In the genomic region with DNA sequence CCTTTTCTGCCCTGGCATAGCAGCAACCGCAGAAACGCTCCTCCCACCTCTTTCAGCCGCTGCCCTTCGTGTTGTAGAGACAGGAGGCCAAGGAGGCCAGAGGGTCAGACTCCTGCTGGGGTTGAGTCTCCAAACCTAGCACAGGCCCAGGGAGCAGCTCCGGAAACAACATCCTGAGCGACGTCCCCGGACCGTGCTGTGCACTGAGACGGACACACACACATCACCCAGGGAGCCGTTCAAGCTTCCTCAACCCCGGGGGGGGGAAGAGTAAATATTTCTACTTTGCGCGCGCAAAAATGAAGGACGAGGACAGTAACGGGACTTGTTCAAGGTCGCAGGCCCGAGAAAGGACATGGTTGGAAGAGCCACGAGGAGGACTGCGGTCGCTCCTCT, we compare ENCODE assay signal across 1 cellular context.
A peak's percentile ranks its signal among the peaks of the same experiment; 100 is the strongest.
TF ChIP-seq lines count a peak whose summit lies in the region.

No MANE protein-coding gene starts in this region.

TF ChIP-seq in HepG2, 621 proteins besides CTCF, POLR2A, EP300 and RAD21 (continued from another document and continues in another):
- TF ChIP-seq ZNF703 (CRISPR knock-in tag; IDR thresholded peaks at IDR 0.05; ENCODE audit: borderline replicate concordance) = 0 out of 2 replicates have a peak, but pooled peaks have one; percentile 59
- TF ChIP-seq, protein P1, sequence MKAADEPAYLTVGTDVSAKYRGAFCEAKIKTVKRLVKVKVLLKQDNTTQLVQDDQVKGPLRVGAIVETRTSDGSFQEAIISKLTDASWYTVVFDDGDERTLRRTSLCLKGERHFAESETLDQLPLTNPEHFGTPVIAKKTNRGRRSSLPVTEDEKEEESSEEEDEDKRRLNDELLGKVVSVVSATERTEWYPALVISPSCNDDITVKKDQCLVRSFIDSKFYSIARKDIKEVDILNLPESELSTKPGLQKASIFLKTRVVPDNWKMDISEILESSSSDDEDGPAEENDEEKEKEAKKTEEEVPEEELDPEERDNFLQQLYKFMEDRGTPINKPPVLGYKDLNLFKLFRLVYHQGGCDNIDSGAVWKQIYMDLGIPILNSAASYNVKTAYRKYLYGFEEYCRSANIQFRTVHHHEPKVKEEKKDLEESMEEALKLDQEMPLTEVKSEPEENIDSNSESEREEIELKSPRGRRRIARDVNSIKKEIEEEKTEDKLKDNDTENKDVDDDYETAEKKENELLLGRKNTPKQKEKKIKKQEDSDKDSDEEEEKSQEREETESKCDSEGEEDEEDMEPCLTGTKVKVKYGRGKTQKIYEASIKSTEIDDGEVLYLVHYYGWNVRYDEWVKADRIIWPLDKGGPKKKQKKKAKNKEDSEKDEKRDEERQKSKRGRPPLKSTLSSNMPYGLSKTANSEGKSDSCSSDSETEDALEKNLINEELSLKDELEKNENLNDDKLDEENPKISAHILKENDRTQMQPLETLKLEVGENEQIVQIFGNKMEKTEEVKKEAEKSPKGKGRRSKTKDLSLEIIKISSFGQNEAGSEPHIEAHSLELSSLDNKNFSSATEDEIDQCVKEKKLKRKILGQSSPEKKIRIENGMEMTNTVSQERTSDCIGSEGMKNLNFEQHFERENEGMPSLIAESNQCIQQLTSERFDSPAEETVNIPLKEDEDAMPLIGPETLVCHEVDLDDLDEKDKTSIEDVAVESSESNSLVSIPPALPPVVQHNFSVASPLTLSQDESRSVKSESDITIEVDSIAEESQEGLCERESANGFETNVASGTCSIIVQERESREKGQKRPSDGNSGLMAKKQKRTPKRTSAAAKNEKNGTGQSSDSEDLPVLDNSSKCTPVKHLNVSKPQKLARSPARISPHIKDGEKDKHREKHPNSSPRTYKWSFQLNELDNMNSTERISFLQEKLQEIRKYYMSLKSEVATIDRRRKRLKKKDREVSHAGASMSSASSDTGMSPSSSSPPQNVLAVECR (CRISPR knock-in tag; IDR thresholded peaks at IDR 0.05; ENCODE audit: borderline replicate concordance) = no peak
- TF ChIP-seq, protein P2, sequence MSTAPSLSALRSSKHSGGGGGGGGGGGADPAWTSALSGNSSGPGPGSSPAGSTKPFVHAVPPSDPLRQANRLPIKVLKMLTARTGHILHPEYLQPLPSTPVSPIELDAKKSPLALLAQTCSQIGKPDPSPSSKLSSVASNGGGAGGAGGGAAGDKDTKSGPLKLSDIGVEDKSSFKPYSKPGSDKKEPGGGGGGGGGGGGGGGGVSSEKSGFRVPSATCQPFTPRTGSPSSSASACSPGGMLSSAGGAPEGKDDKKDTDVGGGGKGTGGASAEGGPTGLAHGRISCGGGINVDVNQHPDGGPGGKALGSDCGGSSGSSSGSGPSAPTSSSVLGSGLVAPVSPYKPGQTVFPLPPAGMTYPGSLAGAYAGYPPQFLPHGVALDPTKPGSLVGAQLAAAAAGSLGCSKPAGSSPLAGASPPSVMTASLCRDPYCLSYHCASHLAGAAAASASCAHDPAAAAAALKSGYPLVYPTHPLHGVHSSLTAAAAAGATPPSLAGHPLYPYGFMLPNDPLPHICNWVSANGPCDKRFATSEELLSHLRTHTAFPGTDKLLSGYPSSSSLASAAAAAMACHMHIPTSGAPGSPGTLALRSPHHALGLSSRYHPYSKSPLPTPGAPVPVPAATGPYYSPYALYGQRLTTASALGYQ (CRISPR knock-in tag; IDR thresholded peaks at IDR 0.05) = no peak
- TF ChIP-seq ZNF510 (CRISPR knock-in tag; IDR thresholded peaks at IDR 0.05; ENCODE audit: low read depth) = peak; percentile 75; the same call in 1 of the 2 replicates
- TF ChIP-seq, protein P3, sequence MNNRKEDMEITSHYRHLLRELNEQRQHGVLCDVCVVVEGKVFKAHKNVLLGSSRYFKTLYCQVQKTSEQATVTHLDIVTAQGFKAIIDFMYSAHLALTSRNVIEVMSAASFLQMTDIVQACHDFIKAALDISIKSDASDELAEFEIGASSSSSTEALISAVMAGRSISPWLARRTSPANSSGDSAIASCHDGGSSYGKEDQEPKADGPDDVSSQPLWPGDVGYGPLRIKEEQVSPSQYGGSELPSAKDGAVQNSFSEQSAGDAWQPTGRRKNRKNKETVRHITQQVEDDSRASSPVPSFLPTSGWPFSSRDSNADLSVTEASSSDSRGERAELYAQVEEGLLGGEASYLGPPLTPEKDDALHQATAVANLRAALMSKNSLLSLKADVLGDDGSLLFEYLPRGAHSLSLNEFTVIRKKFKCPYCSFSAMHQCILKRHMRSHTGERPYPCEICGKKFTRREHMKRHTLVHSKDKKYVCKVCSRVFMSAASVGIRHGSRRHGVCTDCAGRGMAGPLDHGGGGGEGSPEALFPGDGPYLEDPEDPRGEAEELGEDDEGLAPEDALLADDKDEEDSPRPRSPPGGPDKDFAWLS (CRISPR knock-in tag; IDR thresholded peaks at IDR 0.05; ENCODE audit: borderline replicate concordance) = no peak
- TF ChIP-seq, protein P4, sequence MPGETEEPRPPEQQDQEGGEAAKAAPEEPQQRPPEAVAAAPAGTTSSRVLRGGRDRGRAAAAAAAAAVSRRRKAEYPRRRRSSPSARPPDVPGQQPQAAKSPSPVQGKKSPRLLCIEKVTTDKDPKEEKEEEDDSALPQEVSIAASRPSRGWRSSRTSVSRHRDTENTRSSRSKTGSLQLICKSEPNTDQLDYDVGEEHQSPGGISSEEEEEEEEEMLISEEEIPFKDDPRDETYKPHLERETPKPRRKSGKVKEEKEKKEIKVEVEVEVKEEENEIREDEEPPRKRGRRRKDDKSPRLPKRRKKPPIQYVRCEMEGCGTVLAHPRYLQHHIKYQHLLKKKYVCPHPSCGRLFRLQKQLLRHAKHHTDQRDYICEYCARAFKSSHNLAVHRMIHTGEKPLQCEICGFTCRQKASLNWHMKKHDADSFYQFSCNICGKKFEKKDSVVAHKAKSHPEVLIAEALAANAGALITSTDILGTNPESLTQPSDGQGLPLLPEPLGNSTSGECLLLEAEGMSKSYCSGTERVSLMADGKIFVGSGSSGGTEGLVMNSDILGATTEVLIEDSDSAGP (CRISPR knock-in tag; IDR thresholded peaks at IDR 0.05; ENCODE audit: borderline replicate concordance) = no peak
- TF ChIP-seq, protein P5, sequence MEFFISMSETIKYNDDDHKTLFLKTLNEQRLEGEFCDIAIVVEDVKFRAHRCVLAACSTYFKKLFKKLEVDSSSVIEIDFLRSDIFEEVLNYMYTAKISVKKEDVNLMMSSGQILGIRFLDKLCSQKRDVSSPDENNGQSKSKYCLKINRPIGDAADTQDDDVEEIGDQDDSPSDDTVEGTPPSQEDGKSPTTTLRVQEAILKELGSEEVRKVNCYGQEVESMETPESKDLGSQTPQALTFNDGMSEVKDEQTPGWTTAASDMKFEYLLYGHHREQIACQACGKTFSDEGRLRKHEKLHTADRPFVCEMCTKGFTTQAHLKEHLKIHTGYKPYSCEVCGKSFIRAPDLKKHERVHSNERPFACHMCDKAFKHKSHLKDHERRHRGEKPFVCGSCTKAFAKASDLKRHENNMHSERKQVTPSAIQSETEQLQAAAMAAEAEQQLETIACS (CRISPR knock-in tag; IDR thresholded peaks at IDR 0.05) = no peak
- no peak for TF ChIP-seq ZMYM3 (CRISPR knock-in tag; IDR thresholded peaks at IDR 0.05)
- TF ChIP-seq, protein P6, sequence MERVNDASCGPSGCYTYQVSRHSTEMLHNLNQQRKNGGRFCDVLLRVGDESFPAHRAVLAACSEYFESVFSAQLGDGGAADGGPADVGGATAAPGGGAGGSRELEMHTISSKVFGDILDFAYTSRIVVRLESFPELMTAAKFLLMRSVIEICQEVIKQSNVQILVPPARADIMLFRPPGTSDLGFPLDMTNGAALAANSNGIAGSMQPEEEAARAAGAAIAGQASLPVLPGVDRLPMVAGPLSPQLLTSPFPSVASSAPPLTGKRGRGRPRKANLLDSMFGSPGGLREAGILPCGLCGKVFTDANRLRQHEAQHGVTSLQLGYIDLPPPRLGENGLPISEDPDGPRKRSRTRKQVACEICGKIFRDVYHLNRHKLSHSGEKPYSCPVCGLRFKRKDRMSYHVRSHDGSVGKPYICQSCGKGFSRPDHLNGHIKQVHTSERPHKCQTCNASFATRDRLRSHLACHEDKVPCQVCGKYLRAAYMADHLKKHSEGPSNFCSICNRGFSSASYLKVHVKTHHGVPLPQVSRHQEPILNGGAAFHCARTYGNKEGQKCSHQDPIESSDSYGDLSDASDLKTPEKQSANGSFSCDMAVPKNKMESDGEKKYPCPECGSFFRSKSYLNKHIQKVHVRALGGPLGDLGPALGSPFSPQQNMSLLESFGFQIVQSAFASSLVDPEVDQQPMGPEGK (CRISPR knock-in tag; IDR thresholded peaks at IDR 0.05) = peak; percentile 31; the same call in 1 of the 2 replicates
- no peak for TF ChIP-seq HNRNPL (IDR thresholded peaks at IDR 0.05; ENCODE audit: low read depth, low read length)
- TF ChIP-seq, protein P7, sequence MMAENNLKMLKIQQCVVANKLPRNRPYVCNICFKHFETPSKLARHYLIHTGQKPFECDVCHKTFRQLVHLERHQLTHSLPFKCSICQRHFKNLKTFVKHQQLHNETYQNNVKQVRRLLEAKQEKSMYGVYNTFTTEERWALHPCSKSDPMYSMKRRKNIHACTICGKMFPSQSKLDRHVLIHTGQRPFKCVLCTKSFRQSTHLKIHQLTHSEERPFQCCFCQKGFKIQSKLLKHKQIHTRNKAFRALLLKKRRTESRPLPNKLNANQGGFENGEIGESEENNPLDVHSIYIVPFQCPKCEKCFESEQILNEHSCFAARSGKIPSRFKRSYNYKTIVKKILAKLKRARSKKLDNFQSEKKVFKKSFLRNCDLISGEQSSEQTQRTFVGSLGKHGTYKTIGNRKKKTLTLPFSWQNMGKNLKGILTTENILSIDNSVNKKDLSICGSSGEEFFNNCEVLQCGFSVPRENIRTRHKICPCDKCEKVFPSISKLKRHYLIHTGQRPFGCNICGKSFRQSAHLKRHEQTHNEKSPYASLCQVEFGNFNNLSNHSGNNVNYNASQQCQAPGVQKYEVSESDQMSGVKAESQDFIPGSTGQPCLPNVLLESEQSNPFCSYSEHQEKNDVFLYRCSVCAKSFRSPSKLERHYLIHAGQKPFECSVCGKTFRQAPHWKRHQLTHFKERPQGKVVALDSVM (CRISPR knock-in tag; IDR thresholded peaks at IDR 0.05) = peak; percentile 86
- no peak for TF ChIP-seq ZNF292 (CRISPR knock-in tag; IDR thresholded peaks at IDR 0.05; ENCODE audit: borderline replicate concordance, low read depth)
- no peak for TF ChIP-seq SIN3A (IDR thresholded peaks at IDR 0.05; ENCODE audit: borderline replicate concordance, low read depth, low read length)
- no peak for TF ChIP-seq ZNF558 (CRISPR knock-in tag; IDR thresholded peaks at IDR 0.05; ENCODE audit: borderline replicate concordance)
- TF ChIP-seq, protein P8, sequence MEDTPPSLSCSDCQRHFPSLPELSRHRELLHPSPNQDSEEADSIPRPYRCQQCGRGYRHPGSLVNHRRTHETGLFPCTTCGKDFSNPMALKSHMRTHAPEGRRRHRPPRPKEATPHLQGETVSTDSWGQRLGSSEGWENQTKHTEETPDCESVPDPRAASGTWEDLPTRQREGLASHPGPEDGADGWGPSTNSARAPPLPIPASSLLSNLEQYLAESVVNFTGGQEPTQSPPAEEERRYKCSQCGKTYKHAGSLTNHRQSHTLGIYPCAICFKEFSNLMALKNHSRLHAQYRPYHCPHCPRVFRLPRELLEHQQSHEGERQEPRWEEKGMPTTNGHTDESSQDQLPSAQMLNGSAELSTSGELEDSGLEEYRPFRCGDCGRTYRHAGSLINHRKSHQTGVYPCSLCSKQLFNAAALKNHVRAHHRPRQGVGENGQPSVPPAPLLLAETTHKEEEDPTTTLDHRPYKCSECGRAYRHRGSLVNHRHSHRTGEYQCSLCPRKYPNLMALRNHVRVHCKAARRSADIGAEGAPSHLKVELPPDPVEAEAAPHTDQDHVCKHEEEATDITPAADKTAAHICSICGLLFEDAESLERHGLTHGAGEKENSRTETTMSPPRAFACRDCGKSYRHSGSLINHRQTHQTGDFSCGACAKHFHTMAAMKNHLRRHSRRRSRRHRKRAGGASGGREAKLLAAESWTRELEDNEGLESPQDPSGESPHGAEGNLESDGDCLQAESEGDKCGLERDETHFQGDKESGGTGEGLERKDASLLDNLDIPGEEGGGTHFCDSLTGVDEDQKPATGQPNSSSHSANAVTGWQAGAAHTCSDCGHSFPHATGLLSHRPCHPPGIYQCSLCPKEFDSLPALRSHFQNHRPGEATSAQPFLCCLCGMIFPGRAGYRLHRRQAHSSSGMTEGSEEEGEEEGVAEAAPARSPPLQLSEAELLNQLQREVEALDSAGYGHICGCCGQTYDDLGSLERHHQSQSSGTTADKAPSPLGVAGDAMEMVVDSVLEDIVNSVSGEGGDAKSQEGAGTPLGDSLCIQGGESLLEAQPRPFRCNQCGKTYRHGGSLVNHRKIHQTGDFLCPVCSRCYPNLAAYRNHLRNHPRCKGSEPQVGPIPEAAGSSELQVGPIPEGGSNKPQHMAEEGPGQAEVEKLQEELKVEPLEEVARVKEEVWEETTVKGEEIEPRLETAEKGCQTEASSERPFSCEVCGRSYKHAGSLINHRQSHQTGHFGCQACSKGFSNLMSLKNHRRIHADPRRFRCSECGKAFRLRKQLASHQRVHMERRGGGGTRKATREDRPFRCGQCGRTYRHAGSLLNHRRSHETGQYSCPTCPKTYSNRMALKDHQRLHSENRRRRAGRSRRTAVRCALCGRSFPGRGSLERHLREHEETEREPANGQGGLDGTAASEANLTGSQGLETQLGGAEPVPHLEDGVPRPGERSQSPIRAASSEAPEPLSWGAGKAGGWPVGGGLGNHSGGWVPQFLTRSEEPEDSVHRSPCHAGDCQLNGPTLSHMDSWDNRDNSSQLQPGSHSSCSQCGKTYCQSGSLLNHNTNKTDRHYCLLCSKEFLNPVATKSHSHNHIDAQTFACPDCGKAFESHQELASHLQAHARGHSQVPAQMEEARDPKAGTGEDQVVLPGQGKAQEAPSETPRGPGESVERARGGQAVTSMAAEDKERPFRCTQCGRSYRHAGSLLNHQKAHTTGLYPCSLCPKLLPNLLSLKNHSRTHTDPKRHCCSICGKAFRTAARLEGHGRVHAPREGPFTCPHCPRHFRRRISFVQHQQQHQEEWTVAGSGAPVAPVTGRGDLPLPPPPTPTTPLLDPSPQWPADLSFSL (CRISPR knock-in tag; IDR thresholded peaks at IDR 0.05) = no peak
- TF ChIP-seq, protein P9, sequence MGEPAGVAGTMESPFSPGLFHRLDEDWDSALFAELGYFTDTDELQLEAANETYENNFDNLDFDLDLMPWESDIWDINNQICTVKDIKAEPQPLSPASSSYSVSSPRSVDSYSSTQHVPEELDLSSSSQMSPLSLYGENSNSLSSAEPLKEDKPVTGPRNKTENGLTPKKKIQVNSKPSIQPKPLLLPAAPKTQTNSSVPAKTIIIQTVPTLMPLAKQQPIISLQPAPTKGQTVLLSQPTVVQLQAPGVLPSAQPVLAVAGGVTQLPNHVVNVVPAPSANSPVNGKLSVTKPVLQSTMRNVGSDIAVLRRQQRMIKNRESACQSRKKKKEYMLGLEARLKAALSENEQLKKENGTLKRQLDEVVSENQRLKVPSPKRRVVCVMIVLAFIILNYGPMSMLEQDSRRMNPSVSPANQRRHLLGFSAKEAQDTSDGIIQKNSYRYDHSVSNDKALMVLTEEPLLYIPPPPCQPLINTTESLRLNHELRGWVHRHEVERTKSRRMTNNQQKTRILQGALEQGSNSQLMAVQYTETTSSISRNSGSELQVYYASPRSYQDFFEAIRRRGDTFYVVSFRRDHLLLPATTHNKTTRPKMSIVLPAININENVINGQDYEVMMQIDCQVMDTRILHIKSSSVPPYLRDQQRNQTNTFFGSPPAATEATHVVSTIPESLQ (CRISPR knock-in tag; conservative IDR thresholded peaks at IDR 0.05) = no peak
- TF ChIP-seq PRMT3 (CRISPR knock-in tag; IDR thresholded peaks at IDR 0.05; ENCODE audit: borderline replicate concordance, low read depth) = no peak
- TF ChIP-seq SNRNP70 (IDR thresholded peaks at IDR 0.05; ENCODE audit: low read depth, low read length) = no peak
- TF ChIP-seq, protein P10, sequence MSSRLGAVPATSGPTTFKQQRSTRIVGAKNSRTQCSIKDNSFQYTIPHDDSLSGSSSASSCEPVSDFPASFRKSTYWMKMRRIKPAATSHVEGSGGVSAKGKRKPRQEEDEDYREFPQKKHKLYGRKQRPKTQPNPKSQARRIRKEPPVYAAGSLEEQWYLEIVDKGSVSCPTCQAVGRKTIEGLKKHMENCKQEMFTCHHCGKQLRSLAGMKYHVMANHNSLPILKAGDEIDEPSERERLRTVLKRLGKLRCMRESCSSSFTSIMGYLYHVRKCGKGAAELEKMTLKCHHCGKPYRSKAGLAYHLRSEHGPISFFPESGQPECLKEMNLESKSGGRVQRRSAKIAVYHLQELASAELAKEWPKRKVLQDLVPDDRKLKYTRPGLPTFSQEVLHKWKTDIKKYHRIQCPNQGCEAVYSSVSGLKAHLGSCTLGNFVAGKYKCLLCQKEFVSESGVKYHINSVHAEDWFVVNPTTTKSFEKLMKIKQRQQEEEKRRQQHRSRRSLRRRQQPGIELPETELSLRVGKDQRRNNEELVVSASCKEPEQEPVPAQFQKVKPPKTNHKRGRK (CRISPR knock-in tag; IDR thresholded peaks at IDR 0.05) = no peak
